1 cellular context compared by ENCODE assay signal in genomic region chr12:15151141-15152091, GRCh38.
TF ChIP-seq lines count a peak whose summit lies in the region.

No MANE protein-coding gene starts in this region.

TF ChIP-seq in liver, 16 proteins besides CTCF, POLR2A, EP300 and RAD21 (continued from another document):
- no peak for TF ChIP-seq REST (IDR thresholded peaks at IDR 0.05)
- TF ChIP-seq RXRA (IDR thresholded peaks at IDR 0.05) = no peak
- TF ChIP-seq ATF3 (IDR thresholded peaks at IDR 0.05) = no peak
- no peak for TF ChIP-seq FOXA1 (IDR thresholded peaks at IDR 0.05)
- TF ChIP-seq TAF1 (conservative IDR thresholded peaks at IDR 0.05) = no peak
- TF ChIP-seq EGR1 (IDR thresholded peaks at IDR 0.05; ENCODE audit: low read depth in 2 of 2) = no peak
- TF ChIP-seq SP1 (IDR thresholded peaks at IDR 0.05) = no peak
- TF ChIP-seq HNF4G (IDR thresholded peaks at IDR 0.05) = no peak
